ENCODE assay signal across 1 cellular context in the genomic region with DNA sequence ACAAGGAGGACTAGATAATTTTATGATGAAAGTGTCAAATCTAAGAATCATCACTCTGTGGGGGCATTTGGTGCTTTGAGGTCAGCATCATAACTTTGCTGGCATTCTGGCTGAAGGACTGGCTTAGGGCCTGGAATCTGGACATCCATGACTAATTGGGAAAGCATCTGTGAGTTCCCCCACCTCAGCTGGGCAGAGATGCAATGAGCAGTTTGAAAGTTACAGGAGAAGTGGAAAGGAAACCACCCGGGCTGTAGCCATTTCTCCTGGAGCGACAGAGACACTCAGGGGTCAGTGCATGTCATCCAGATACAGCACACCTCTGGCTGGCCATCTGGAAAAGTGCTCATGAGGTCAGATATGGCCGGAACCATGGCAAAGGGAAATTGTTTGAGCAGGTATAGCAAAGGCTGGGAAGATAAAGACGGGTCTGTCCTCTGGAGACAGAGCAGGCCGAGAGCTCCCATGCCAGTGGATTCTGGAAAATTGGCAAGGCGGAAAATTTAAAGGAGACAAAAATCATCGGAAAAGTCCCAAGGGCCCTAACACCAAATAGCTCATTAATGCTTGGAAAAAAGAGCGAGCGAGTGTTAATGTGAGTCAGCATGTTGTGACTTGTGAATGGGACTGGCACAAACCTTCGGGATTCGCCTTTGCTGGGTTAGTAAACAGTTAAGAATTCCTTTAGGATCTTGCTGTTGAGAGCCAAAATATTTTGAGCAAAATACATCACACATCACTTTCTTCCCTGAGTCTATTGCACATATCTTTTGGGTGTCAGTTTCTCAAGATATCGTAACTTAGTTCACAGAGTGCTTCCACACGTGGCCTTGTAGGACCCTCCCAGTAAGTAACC.
TF ChIP-seq lines count a peak whose summit lies in the region.

No MANE protein-coding gene starts in this region.

TF ChIP-seq in WTC11, 78 proteins besides CTCF, POLR2A, EP300 and RAD21 (continued from another document):
- TF ChIP-seq FOXK1 (CRISPR knock-in tag; IDR thresholded peaks at IDR 0.05) (no peak), JAZF1 (CRISPR knock-in tag; IDR thresholded peaks at IDR 0.05) (no peak), TEAD4 (CRISPR knock-in tag; IDR thresholded peaks at IDR 0.05) (no peak), ZNF423 (CRISPR knock-in tag; IDR thresholded peaks at IDR 0.05) (no peak), SMAD4 (CRISPR knock-in tag; IDR thresholded peaks at IDR 0.05) (no peak), TEAD1 (CRISPR knock-in tag; IDR thresholded peaks at IDR 0.05) (no peak)
- TF ChIP-seq, protein P1, sequence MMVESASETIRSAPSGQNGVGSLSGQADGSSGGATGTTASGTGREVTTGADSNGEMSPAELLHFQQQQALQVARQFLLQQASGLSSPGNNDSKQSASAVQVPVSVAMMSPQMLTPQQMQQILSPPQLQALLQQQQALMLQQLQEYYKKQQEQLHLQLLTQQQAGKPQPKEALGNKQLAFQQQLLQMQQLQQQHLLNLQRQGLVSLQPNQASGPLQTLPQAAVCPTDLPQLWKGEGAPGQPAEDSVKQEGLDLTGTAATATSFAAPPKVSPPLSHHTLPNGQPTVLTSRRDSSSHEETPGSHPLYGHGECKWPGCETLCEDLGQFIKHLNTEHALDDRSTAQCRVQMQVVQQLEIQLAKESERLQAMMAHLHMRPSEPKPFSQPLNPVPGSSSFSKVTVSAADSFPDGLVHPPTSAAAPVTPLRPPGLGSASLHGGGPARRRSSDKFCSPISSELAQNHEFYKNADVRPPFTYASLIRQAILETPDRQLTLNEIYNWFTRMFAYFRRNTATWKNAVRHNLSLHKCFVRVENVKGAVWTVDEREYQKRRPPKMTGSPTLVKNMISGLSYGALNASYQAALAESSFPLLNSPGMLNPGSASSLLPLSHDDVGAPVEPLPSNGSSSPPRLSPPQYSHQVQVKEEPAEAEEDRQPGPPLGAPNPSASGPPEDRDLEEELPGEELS (CRISPR knock-in tag; IDR thresholded peaks at IDR 0.05), result no peak
- TF ChIP-seq, protein P2, sequence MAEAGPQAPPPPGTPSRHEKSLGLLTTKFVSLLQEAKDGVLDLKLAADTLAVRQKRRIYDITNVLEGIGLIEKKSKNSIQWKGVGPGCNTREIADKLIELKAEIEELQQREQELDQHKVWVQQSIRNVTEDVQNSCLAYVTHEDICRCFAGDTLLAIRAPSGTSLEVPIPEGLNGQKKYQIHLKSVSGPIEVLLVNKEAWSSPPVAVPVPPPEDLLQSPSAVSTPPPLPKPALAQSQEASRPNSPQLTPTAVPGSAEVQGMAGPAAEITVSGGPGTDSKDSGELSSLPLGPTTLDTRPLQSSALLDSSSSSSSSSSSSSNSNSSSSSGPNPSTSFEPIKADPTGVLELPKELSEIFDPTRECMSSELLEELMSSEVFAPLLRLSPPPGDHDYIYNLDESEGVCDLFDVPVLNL (CRISPR knock-in tag; IDR thresholded peaks at IDR 0.05; ENCODE audit: borderline replicate concordance, low read depth), result no peak
- TF ChIP-seq, protein P3, sequence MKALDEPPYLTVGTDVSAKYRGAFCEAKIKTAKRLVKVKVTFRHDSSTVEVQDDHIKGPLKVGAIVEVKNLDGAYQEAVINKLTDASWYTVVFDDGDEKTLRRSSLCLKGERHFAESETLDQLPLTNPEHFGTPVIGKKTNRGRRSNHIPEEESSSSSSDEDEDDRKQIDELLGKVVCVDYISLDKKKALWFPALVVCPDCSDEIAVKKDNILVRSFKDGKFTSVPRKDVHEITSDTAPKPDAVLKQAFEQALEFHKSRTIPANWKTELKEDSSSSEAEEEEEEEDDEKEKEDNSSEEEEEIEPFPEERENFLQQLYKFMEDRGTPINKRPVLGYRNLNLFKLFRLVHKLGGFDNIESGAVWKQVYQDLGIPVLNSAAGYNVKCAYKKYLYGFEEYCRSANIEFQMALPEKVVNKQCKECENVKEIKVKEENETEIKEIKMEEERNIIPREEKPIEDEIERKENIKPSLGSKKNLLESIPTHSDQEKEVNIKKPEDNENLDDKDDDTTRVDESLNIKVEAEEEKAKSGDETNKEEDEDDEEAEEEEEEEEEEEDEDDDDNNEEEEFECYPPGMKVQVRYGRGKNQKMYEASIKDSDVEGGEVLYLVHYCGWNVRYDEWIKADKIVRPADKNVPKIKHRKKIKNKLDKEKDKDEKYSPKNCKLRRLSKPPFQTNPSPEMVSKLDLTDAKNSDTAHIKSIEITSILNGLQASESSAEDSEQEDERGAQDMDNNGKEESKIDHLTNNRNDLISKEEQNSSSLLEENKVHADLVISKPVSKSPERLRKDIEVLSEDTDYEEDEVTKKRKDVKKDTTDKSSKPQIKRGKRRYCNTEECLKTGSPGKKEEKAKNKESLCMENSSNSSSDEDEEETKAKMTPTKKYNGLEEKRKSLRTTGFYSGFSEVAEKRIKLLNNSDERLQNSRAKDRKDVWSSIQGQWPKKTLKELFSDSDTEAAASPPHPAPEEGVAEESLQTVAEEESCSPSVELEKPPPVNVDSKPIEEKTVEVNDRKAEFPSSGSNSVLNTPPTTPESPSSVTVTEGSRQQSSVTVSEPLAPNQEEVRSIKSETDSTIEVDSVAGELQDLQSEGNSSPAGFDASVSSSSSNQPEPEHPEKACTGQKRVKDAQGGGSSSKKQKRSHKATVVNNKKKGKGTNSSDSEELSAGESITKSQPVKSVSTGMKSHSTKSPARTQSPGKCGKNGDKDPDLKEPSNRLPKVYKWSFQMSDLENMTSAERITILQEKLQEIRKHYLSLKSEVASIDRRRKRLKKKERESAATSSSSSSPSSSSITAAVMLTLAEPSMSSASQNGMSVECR (CRISPR knock-in tag; IDR thresholded peaks at IDR 0.05; ENCODE audit: borderline replicate concordance), result no peak
- TF ChIP-seq, protein P4, sequence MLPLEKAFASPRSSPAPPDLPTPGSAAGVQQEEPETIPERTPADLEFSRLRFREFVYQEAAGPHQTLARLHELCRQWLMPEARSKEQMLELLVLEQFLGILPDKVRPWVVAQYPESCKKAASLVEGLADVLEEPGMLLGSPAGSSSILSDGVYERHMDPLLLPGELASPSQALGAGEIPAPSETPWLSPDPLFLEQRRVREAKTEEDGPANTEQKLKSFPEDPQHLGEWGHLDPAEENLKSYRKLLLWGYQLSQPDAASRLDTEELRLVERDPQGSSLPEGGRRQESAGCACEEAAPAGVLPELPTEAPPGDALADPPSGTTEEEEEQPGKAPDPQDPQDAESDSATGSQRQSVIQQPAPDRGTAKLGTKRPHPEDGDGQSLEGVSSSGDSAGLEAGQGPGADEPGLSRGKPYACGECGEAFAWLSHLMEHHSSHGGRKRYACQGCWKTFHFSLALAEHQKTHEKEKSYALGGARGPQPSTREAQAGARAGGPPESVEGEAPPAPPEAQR (CRISPR knock-in tag; IDR thresholded peaks at IDR 0.05), result no peak
- TF ChIP-seq, protein P5, sequence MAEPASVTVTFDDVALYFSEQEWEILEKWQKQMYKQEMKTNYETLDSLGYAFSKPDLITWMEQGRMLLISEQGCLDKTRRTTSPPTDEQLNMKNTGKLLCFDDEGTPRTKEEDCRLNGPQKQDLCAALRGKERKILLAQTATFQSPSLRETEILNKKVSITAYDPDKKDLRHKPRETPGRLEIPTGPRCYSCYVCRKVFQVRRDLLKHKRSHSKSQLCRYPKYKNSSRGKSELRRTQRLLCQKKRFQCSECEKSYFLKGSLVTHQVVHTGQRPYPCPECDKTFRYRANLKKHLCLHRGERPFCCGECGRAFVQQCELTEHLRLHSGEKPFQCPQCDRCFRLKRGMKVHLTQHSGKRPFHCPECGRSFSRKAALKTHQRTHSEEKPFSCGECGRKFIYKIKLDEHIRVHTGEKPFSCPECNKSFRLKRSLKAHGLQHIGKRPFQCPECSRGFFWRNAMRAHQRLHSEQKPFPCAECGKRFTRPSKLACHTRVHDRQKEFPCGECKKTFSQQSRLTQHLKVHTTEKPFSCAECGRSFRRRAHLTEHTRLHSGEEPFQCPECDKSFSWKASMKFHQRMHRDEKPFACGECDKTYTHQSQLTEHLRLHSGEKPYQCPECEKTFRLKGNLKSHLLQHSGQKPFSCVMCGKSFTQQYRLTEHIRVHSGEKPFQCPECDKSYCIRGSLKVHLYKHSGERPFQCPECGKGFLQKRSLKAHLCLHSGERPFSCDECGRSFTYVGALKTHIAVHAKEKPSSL (CRISPR knock-in tag; conservative IDR thresholded peaks at IDR 0.05), result no peak
- TF ChIP-seq, protein P6, sequence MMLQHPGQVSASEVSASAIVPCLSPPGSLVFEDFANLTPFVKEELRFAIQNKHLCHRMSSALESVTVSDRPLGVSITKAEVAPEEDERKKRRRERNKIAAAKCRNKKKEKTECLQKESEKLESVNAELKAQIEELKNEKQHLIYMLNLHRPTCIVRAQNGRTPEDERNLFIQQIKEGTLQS (CRISPR knock-in tag; conservative IDR thresholded peaks at IDR 0.05), result no peak
- TF ChIP-seq, protein P7, sequence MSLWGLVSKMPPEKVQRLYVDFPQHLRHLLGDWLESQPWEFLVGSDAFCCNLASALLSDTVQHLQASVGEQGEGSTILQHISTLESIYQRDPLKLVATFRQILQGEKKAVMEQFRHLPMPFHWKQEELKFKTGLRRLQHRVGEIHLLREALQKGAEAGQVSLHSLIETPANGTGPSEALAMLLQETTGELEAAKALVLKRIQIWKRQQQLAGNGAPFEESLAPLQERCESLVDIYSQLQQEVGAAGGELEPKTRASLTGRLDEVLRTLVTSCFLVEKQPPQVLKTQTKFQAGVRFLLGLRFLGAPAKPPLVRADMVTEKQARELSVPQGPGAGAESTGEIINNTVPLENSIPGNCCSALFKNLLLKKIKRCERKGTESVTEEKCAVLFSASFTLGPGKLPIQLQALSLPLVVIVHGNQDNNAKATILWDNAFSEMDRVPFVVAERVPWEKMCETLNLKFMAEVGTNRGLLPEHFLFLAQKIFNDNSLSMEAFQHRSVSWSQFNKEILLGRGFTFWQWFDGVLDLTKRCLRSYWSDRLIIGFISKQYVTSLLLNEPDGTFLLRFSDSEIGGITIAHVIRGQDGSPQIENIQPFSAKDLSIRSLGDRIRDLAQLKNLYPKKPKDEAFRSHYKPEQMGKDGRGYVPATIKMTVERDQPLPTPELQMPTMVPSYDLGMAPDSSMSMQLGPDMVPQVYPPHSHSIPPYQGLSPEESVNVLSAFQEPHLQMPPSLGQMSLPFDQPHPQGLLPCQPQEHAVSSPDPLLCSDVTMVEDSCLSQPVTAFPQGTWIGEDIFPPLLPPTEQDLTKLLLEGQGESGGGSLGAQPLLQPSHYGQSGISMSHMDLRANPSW (CRISPR knock-in tag; conservative IDR thresholded peaks at IDR 0.05; ENCODE audit: low read depth), result no peak
